ENCODE assay signal across 21 cellular contexts in the genomic region with DNA sequence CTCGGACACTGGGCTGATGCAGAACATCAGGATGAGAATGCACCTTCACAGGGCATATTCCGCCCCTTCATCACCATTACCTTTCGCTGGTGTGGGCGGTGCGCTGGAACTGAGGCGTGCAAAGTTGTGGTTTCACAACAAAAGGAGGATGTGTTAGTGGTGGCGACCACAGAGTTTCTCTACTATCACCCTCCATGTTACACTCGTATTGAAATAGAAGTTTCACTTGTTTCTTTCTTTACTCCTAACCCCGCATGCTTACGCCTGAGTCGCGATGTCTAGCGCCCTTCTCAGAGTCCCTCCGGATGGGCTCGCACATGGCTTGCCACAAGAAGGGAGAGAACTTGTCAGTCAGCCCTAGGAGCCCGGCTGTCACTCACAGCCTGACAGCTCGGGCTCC.
"Had no signal": no experiment of that assay in that cellular context is flagged by ENCODE, and none has a peak within 500 bp of the region (broad histone marks: within the 10 kb centered on the region; RNA-seq: fewer than 3 reads in every experiment).

No MANE protein-coding gene starts in this region.

- H3K4me1 ChIP-seq: gastrocnemius medialis, right atrium auricular region, sigmoid colon, transverse colon had no signal

- H3K27me3 ChIP-seq: dorsolateral prefrontal cortex, gastrocnemius medialis, ovary, right atrium auricular region, sigmoid colon, stomach, transverse colon had no signal

- H3K4me3 Mint-ChIP-seq: naive thymus-derived CD8-positive, alpha-beta T cell had no signal

- ATAC-seq: gastrocnemius medialis; left lobe of liver; mucosa of descending colon; naive thymus-derived CD8-positive, alpha-beta T cell had no signal

- DNase-seq: cortex of kidney; dorsolateral prefrontal cortex; effector CD8-positive, alpha-beta T cell; gastrocnemius medialis; glutamatergic neuron; islet precursor cell; mammary epithelial cell; mucosa of descending colon; naive thymus-derived CD8-positive, alpha-beta T cell; nucleus accumbens; ovary; sigmoid colon; stimulated activated CD4-positive, alpha-beta T cell treated with anti-CD3 and anti-CD28 coated beads, Interleukin-2, amount 100 ng/mL, for 24 hours; stimulated activated naive CD4-positive, alpha-beta T cell; stomach; substantia nigra; transverse colon had no signal

- H3K4me1 Mint-ChIP-seq: naive thymus-derived CD8-positive, alpha-beta T cell had no signal

- H3K9me3 ChIP-seq: gastrocnemius medialis, right atrium auricular region, thoracic aorta had no signal

- H3K36me3 ChIP-seq: gastrocnemius medialis, ovary, right atrium auricular region, sigmoid colon, stomach, thoracic aorta, transverse colon had no signal

- H3K4me3 ChIP-seq: dorsolateral prefrontal cortex, gastrocnemius medialis, mucosa of descending colon, ovary, right atrium auricular region, sigmoid colon, skin epidermis, stomach, thoracic aorta, transverse colon had no signal

- H3K27ac ChIP-seq: dorsolateral prefrontal cortex, gastrocnemius medialis, ovary, right atrium auricular region, sigmoid colon, skin epidermis, stomach, thoracic aorta, transverse colon had no signal

- H3K27me3 Mint-ChIP-seq: naive thymus-derived CD8-positive, alpha-beta T cell had no signal
